In genomic region chr7:114931656-114932011, GRCh38 we compare ENCODE assay signal across 8 cellular contexts. TPM values are rescaled to one million over a fixed set of nuclear protein-coding genes. Genes with fewer than 3 reads are reported as not detected.
DNase-seq lines count a peak whose midpoint lies in the region; ATAC-seq lines count a peak whose summit lies in the region.

No MANE protein-coding gene starts in this region.

- POLR2A ChIA-PET in activated naive CD8-positive, alpha-beta T cell treated with anti-CD3 and anti-CD28 coated beads, Interleukin-2, amount 10 ng/mL, durations not matched to agents 7 days and 5 days (lab: Charles Lee), result interaction anchor here (2.5 kb wide), 1 partner anchor 8 kb away, joined by 11 read pairs; no protein-coding TSS in a partner anchor

- H3K9me3 Mint-ChIP-seq in activated naive CD8-positive, alpha-beta T cell treated with anti-CD3 and anti-CD28 coated beads, Interleukin-2, amount 10 ng/mL, durations not matched to agents 7 days and 5 days, result no peaks in the 10 kb centered on the region

- DNase-seq in CD1c-positive myeloid dendritic cell (ENCODE audit: extremely low spot score) (peak; percentile 50), NCI-H69 (lab: John Stamatoyannopoulos, UW) (no peak), NCI-H526 (lab: John Stamatoyannopoulos, UW) (no peak), amniotic stem cell (lab: John Stamatoyannopoulos, UW) (no peak), Right ventricle myocardium superior (no peak)
- DNase-seq in activated naive CD8-positive, alpha-beta T cell treated with anti-CD3 and anti-CD28 coated beads, Interleukin-2, amount 10 ng/mL, durations not matched to agents 7 days and 5 days, result no peak

- peaks cover 14% of the 10 kb centered on the region for H3K4me1 Mint-ChIP-seq in activated naive CD8-positive, alpha-beta T cell treated with anti-CD3 and anti-CD28 coated beads, Interleukin-2, amount 10 ng/mL, durations not matched to agents 7 days and 5 days

- peak; percentile 81 for ATAC-seq in GM19397 (IDR thresholded peaks at IDR 0.05; ENCODE audit: unreplicated experiment)
- ATAC-seq in HG03280 (IDR thresholded peaks at IDR 0.05; ENCODE audit: unreplicated experiment), result peak; percentile 84
- ATAC-seq in activated naive CD8-positive, alpha-beta T cell treated with anti-CD3 and anti-CD28 coated beads, Interleukin-2, amount 10 ng/mL, durations not matched to agents 7 days and 5 days (ENCODE audit: low read depth), result peak; percentile 83
- no peak for ATAC-seq in Right ventricle myocardium superior (ENCODE audit: poor library complexity)

- H3K4me3 Mint-ChIP-seq in activated naive CD8-positive, alpha-beta T cell treated with anti-CD3 and anti-CD28 coated beads, Interleukin-2, amount 10 ng/mL, durations not matched to agents 7 days and 5 days, result peak overlapping the region; percentile 79

- intact Hi-C loops in Right ventricle myocardium superior (cut with DNase I), result no loop called here

- peak overlapping the region; percentile 79 for H3K27ac Mint-ChIP-seq in activated naive CD8-positive, alpha-beta T cell treated with anti-CD3 and anti-CD28 coated beads, Interleukin-2, amount 10 ng/mL, durations not matched to agents 7 days and 5 days

- H3K27me3 Mint-ChIP-seq in activated naive CD8-positive, alpha-beta T cell treated with anti-CD3 and anti-CD28 coated beads, Interleukin-2, amount 10 ng/mL, durations not matched to agents 7 days and 5 days, result no peaks in the 10 kb centered on the region

- peaks cover 22% of the 10 kb centered on the region for H3K36me3 Mint-ChIP-seq in activated naive CD8-positive, alpha-beta T cell treated with anti-CD3 and anti-CD28 coated beads, Interleukin-2, amount 10 ng/mL, durations not matched to agents 7 days and 5 days

RNA-seq across cellular contexts. Expression of gene MDFIC, which starts 9.7 kb away (rescaled TPM):
- total RNA-seq in activated naive CD8-positive, alpha-beta T cell treated with anti-CD3 and anti-CD28 coated beads, Interleukin-2, amount 10 ng/mL, durations not matched to agents 7 days and 5 days, result 10 to 100 TPM; 50.8 to 57.0 TPM
- total RNA-seq in Right ventricle myocardium superior, result 12.9 TPM
